In the genomic region with DNA sequence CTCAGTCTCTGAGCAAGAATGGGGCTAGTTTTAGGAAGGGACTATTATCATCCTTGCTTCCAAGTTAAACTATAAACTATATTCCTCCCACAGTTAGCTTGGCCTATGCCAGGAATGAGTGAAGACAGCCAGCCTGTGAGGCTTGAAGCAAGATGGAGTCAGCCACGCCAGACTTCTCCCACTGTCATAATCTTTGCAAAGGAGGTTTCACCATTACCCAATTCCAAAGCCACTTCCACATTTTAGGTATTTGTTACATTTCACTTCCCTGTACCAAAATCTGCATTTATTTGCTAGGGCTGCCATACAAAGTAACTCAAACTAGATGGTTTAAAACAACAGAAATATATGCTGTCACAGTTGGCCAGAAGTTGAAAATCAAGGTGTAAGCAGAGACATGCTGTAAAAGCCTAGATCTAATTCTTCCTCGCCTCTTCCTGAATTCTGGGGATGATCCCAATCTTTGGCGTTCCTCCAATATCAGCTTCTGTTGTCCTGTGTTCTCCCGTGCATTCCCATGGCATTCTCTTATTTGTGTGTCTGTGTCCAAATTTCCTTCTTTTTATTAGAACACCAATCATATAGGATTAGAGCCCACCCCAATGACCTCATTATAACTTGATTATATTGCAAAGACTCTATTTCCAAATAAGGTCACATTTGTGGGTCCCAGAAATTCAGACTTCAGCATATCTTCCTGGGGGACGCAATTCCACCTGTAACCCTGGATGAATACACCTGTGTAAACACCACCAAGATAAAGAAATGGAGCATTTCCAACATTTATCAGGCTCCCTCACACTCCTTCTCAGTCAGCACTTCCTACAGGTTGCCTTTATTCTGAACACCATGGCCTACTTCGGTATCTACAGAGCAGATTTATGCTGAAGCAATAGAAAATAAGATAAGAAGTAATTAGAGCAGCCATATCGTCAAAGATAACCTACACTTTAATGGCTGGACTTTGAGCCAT, we compare ENCODE assay signal across 14 cellular contexts.
A peak's percentile ranks its signal among the peaks of the same experiment; 100 is the strongest.
DNase-seq lines count a peak whose midpoint lies in the region; ATAC-seq and TF ChIP-seq lines count a peak whose summit lies in the region.
"Had no signal": no experiment of that assay in that cellular context is flagged by ENCODE, and none has a peak within 500 bp of the region (broad histone marks: within the 10 kb centered on the region; RNA-seq: fewer than 3 reads in every experiment).

No MANE protein-coding gene starts in this region.

- TF ChIP-seq EP300 in transverse colon (IDR thresholded peaks at IDR 0.05; ENCODE audit: low read depth) (no peak), sigmoid colon (IDR thresholded peaks at IDR 0.05) (no peak)

- H3K4me1 ChIP-seq in transverse colon, result peaks cover 2 to 30% (median 20%) of the 10 kb centered on the region in 4 donors
- no peaks in the 10 kb centered on the region for H3K4me1 ChIP-seq in sigmoid colon
- H3K4me1 ChIP-seq: left ventricle myocardium inferior had no signal

- intact Hi-C loops in transverse colon (cut with DNase I; ENCODE audit: low total_unique reads) (no loop called here), sigmoid colon (cut with DNase I) (no loop called here)

- DNase-seq in NCI-H1105 treated with DMSO at 0.1 percent for 48 hours (lab: John Stamatoyannopoulos, UW) (peak; percentile 33), NCI-H1105 (lab: John Stamatoyannopoulos, UW) (no peak), NCI-H69 (lab: John Stamatoyannopoulos, UW) (peak; percentile 91), globus pallidus (ENCODE audit: low spot score) (peak; percentile 20), transverse colon (no peak), putamen (ENCODE audit: low spot score) (no peak), sigmoid colon (no peak)
- DNase-seq: activated CD4-positive, alpha-beta T cell treated with anti-CD3 and anti-CD28 coated beads, Interleukin-2, amount 50 U/mL, for 1 hour; Calu3; H9; left ventricle myocardium inferior; NCI-H510A; T-helper 9 cell had no signal

- ATAC-seq in HG02884 (IDR thresholded peaks at IDR 0.05; ENCODE audit: unreplicated experiment), result no peak

- TF ChIP-seq POLR2A in transverse colon (IDR thresholded peaks at IDR 0.05) (no peak), sigmoid colon (IDR thresholded peaks at IDR 0.05) (no peak)

- no peak overlapping the region for H3K4me3 ChIP-seq in transverse colon
- H3K4me3 ChIP-seq in sigmoid colon, result no peak overlapping the region
- H3K4me3 ChIP-seq: left ventricle myocardium inferior had no signal

- H3K27me3 ChIP-seq in transverse colon (no peaks in the 10 kb centered on the region), sigmoid colon (no peaks in the 10 kb centered on the region)

- in situ Hi-C loops in transverse colon (cut with MboI; ENCODE audit: low pct_ligation_motif_present in 1 of 4, low pct_unique_long_range_greater_than_20kb in 1 of 4, low sequenced_read_pairs in 3 of 4), result no loop called here

- TF ChIP-seq CTCF in transverse colon (IDR thresholded peaks at IDR 0.05) (no peak), sigmoid colon (IDR thresholded peaks at IDR 0.05) (no peak)

- 57 to 61% methylated on average over 5 to 7 of the region's 7 CpGs for WGBS in transverse colon (ENCODE audit: low coverage in 1 of 2), 2 donors
- WGBS in sigmoid colon, 2 donors, result 25 to 70% methylated on average over 7 of the region's 7 CpGs

- H3K9me3 ChIP-seq in transverse colon, result no peaks in the 10 kb centered on the region
- H3K9me3 ChIP-seq in sigmoid colon, result no peaks in the 10 kb centered on the region
- H3K9me3 ChIP-seq: left ventricle myocardium inferior had no signal

- H3K36me3 ChIP-seq in transverse colon, result no peaks in the 10 kb centered on the region
- H3K36me3 ChIP-seq in sigmoid colon, result no peaks in the 10 kb centered on the region
- H3K36me3 ChIP-seq: left ventricle myocardium inferior had no signal

- H3K27ac ChIP-seq in transverse colon (peak overlapping the region; percentile 49 to 82 (median 66)), sigmoid colon (no peak overlapping the region)
- H3K27ac ChIP-seq: left ventricle myocardium inferior had no signal

Comparison
In these comparisons a context has a peak if more than half of its experiments do, and no peak if none do; other contexts are left out.
1. DNase-seq: peak in NCI-H1105 treated with DMSO at 0.1 percent for 48 hours (single experiment), NCI-H69 (single experiment) and globus pallidus (single experiment); none in NCI-H1105 (single experiment), transverse colon (single experiment), putamen (single experiment) and sigmoid colon (single experiment).
2. H3K27ac ChIP-seq: peak in transverse colon (4 of 4); none in sigmoid colon (0 of 4).